In the genomic region with DNA sequence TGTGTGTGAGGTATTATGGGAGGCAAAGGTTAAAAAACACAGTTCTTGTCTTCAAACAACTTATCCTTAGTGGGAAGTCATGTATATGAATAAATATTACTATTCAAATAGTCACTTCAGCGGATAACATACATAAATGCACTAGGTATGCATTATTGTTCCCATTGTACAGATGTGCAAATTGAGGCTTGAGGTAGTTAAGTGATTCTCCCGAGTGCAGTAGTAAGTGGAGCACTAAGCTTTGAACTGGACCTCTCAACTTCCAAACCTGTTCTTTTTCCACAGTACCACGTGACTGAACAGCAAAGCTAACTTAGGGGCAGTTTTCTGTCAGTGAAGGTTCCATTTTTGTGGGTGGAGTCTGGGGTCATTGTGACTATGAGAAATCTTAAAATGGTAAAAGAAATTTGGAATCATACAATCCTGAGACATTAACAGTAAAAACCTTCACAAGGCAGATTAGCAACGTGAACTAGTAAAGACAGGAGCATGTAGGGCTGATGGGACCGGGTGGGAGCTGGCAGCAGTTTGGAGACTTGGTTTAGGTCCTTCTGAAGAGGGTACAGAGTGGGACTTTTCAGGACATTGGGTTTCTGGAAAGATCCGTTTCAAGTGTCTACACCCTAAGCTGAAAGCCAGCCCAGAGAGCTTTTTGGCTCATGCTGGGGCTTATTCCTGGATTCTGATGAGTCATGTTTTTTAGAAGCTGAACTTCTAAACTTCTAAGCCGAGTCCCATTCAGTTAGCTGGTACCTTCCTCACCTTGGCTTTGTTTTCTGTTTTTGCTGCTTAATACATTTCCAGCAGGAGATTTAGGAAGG, we compare ENCODE assay signal across 10 cellular contexts.
DNase-seq lines count a peak whose midpoint lies in the region; ATAC-seq and TF ChIP-seq lines count a peak whose summit lies in the region.
"Had no signal": no experiment of that assay in that cellular context is flagged by ENCODE, and none has a peak within 500 bp of the region (broad histone marks: within the 10 kb centered on the region; RNA-seq: fewer than 3 reads in every experiment).

No MANE protein-coding gene starts in this region.

- ATAC-seq in GM19467 (IDR thresholded peaks at IDR 0.05; ENCODE audit: unreplicated experiment), result no peak

- no peak for TF ChIP-seq CTCF in VCaP (conservative IDR thresholded peaks at IDR 0.05)

- H3K27me3 ChIP-seq in stomach smooth muscle (ENCODE audit: control insufficient read depth in 1 of 2, insufficient read depth in 2 of 2, low read length in 2 of 2), result no peaks in the 10 kb centered on the region

- DNase-seq in activated CD4-positive, alpha-beta T cell treated with anti-CD3 and anti-CD28 coated beads for 4 hours, result peak; percentile 21 to 24
- DNase-seq in activated CD4-positive, alpha-beta T cell treated with anti-CD3 and anti-CD28 coated beads for 48 hours, result no peak
- DNase-seq in fibroblast of the conjunctiva (ENCODE audit: low read depth) (peak; percentile 61), DMS79 (lab: John Stamatoyannopoulos, UW) (no peak)
- no peak for DNase-seq in effector CD4-positive, alpha-beta T cell
- DNase-seq: OCI-M1; stimulated activated CD4-positive, alpha-beta T cell treated with anti-CD3 and anti-CD28 coated beads, Interleukin-15, amount 100 ng/mL, for 24 hours had no signal

- H3K4me3 ChIP-seq in stomach smooth muscle (ENCODE audit: low read length in 2 of 2), result peak overlapping the region in 1 of 2 donors; percentile 4

- no peaks in the 10 kb centered on the region for H3K36me3 ChIP-seq in stomach smooth muscle (ENCODE audit: control insufficient read depth in 2 of 2, insufficient read depth in 2 of 2, low read length in 2 of 2)

- peaks cover 22% of the 10 kb centered on the region for H3K4me1 ChIP-seq in stomach smooth muscle (ENCODE audit: control insufficient read depth, insufficient read depth, low read length)

- H3K27ac ChIP-seq in VCaP (peak overlapping the region; percentile 79), stomach smooth muscle (ENCODE audit: low read length) (peak overlapping the region; percentile 7)

- H3K9ac ChIP-seq in stomach smooth muscle (ENCODE audit: low read length in 2 of 2), result no peak overlapping the region

- no peaks in the 10 kb centered on the region for H3K9me3 ChIP-seq in stomach smooth muscle (ENCODE audit: control insufficient read depth in 2 of 2, low read length in 2 of 2)

Comparison
In these comparisons a context has a peak if more than half of its experiments do, and no peak if none do; other contexts are left out.
1. DNase-seq: peak in activated CD4-positive, alpha-beta T cell treated with anti-CD3 and anti-CD28 coated beads for 4 hours (2 of 2) and fibroblast of the conjunctiva (single experiment); none in activated CD4-positive, alpha-beta T cell treated with anti-CD3 and anti-CD28 coated beads for 48 hours (single experiment), DMS79 (single experiment) and effector CD4-positive, alpha-beta T cell (single experiment).